In the genomic region with DNA sequence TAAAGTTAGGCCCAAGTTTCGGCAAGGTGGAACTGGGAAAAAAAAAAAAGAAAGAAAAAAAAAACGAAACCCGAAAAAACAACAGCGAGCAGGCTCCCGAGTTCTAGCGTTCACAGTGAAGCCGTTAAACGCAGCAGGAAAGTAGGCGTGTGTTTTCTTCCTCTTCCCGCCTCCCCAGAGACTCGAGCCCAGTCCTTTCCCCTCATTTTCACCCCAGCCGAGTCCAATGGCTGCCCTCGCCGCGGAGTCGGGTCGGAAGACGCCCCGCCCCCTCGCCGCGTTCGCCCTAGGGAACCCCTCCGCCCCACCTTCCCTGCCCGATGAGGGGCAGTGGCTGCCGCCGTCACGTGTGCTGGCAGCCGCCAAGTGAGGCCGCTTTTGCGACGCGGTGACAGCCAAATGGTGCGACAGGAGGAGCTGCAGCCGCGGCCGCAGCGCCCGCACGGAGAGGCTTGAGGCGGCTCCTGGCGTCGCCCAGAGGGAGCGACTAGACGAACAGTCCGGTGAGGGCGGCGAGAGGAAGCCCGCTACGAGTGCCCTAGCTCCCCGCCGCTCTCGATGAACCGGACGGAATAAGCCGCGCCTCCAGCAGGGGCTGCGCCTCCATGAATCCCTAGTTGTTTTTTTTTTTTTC, we compare ENCODE assay signal across 8 cellular contexts. TPM values are rescaled to one million over a fixed set of nuclear protein-coding genes. Genes with fewer than 3 reads are reported as not detected.
DNase-seq lines count a peak whose midpoint lies in the region; ATAC-seq and TF ChIP-seq lines count a peak whose summit lies in the region.

A gene (plus strand): TSS at position 426 of the 634 bp plus-strand sequence. CDS start 308 bp downstream, outside the sequence.

- peak; percentile 96 for TF ChIP-seq POLR2A in GM19099 (IDR thresholded peaks at IDR 0.05; ENCODE audit: extremely low read depth, insufficient read length, low read depth)

- DNase-seq in Ammon's horn (ENCODE audit: low spot score) = peak; percentile 98
- DNase-seq in NCI-H460 (ENCODE audit: extremely low read depth, low read depth) = peak; percentile 95
- DNase-seq in activated CD4-positive, CD25-positive, alpha-beta regulatory T cell treated with anti-CD3 and anti-CD28 coated beads, Interleukin-2, amount 50 U/mL, for 72 hours = peak; percentile 95
- peak; percentile 72 to 84 for DNase-seq in cerebellar nuclear complex (lab: John Stamatoyannopoulos, UW)
- peak; percentile 99 for DNase-seq in islet precursor cell
- peak; percentile 89 to 96 (median 95) for DNase-seq in stimulated activated CD4-positive, alpha-beta T cell treated with anti-CD3 and anti-CD28 coated beads, Interleukin-12 subunit alpha, Interleukin-12 subunit beta, amount 100 ng/mL, for 48 hours (ENCODE audit: low read depth in 2 of 3, low spot score in 1 of 3)

- peak; percentile 90 for ATAC-seq in HG03432 (IDR thresholded peaks at IDR 0.05; ENCODE audit: unreplicated experiment)

RNA-seq across cellular contexts. Expression of the gene that starts here (rescaled TPM):
- total RNA-seq in NCI-H460 (2014; rRNA removed; shearing (Covaris generic)) = 29.9 and 31.0 TPM in 2 replicates
- 20.4 and 33.8 TPM in 2 replicates for polyA plus RNA-seq in NCI-H460 (2014; cell fraction: nucleus; rRNA removed)

Comparison
In these comparisons a context has a peak if more than half of its experiments do, and no peak if none do; other contexts are left out.
1. Peak in every context shown above with its lines: DNase-seq and ATAC-seq.